Comparison of ENCODE assay signal across 21 cellular contexts in genomic region chr10:103557455-103557854, GRCh38.
DNase-seq lines count a peak whose midpoint lies in the region; ATAC-seq and TF ChIP-seq lines count a peak whose summit lies in the region.
"Had no signal": no experiment of that assay in that cellular context is flagged by ENCODE, and none has a peak within 500 bp of the region (broad histone marks: within the 10 kb centered on the region; RNA-seq: fewer than 3 reads in every experiment).

No MANE protein-coding gene starts in this region.

- no peak overlapping the region for H3K4me2 ChIP-seq in neuronal stem cell (ENCODE audit: insufficient read depth, low read length, poor library complexity, severe bottlenecking)

- H3K79me1 ChIP-seq in neuronal stem cell (ENCODE audit: low read depth, low read length), result peaks cover 2% of the 10 kb centered on the region

- H3K27ac Mint-ChIP-seq in T-helper 2 cell treated with Interferon-gamma antibody and Interleukin-4, amounts not matched to agents 5 μg/mL and 100 μg/mL, for 36 hours, result no peak overlapping the region
- H3K27ac Mint-ChIP-seq in chondrocyte (ENCODE audit: unreplicated experiment), result no peak overlapping the region
- H3K27ac Mint-ChIP-seq: CD8-positive, alpha-beta memory T cell had no signal

- H3K27me3 Mint-ChIP-seq in T-helper 2 cell treated with Interferon-gamma antibody and Interleukin-4, amounts not matched to agents 5 μg/mL and 100 μg/mL, for 36 hours (ENCODE audit: low read depth), result peaks cover 14% of the 10 kb centered on the region
- peaks cover 42% of the 10 kb centered on the region for H3K27me3 Mint-ChIP-seq in chondrocyte (ENCODE audit: low read depth)

- no peak overlapping the region for H2BK15ac ChIP-seq in neuronal stem cell (ENCODE audit: low read length)

- TF ChIP-seq CTCF in transverse colon (IDR thresholded peaks at IDR 0.05), result no peak
- no peak for TF ChIP-seq CTCF in chondrocyte (IDR thresholded peaks at IDR 0.05)

- no peak overlapping the region for H3K14ac ChIP-seq in neuronal stem cell (ENCODE audit: low read length)

- H3K4me3 Mint-ChIP-seq in T-helper 2 cell treated with Interferon-gamma antibody and Interleukin-4, amounts not matched to agents 5 μg/mL and 100 μg/mL, for 36 hours, result no peak overlapping the region
- no peak overlapping the region for H3K4me3 Mint-ChIP-seq in chondrocyte (ENCODE audit: unreplicated experiment)
- H3K4me3 Mint-ChIP-seq: CD8-positive, alpha-beta memory T cell had no signal

- H3K4me3 ChIP-seq in neuronal stem cell (ENCODE audit: low read length in 2 of 2) (no peak overlapping the region), transverse colon (peak overlapping the region in 1 of 4 donors; percentile 20)
- H3K4me3 ChIP-seq: K562, MG63 had no signal

- ATAC-seq in left colon (peak; percentile 79), GM18498 (IDR thresholded peaks at IDR 0.05; ENCODE audit: unreplicated experiment) (no peak)
- ATAC-seq: HCT116, K562 had no signal

- no CpG with 5 or more reads among the region's 10 CpGs for WGBS in neuronal stem cell (ENCODE audit: extremely low coverage in 2 of 2, insufficient read length in 2 of 2, insufficient replicate concordance in 1 of 2), 2 donors
- 80% methylated on average over 10 of the region's 10 CpGs; no CpG with 5 or more reads in 1 of the 2 donors for WGBS in transverse colon (ENCODE audit: low coverage in 1 of 2), 2 donors

- peaks cover 21% of the 10 kb centered on the region for H3K4me1 Mint-ChIP-seq in T-helper 2 cell treated with Interferon-gamma antibody and Interleukin-4, amounts not matched to agents 5 μg/mL and 100 μg/mL, for 36 hours (ENCODE audit: low read depth)
- H3K4me1 Mint-ChIP-seq in chondrocyte (ENCODE audit: low read depth), result peaks cover 5% of the 10 kb centered on the region

- H3K27ac ChIP-seq in neuronal stem cell (replicated peaks; ENCODE audit: low read length) (no peak overlapping the region), transverse colon (peak overlapping the region in 2 of 4 donors; percentile 44 to 74)
- H3K27ac ChIP-seq: C4-2B had no signal

- peaks cover 0 to 4% of the 10 kb centered on the region in 2 donors for H3K36me3 ChIP-seq in neuronal stem cell (replicated peaks in 1 of 2; ENCODE audit: control insufficient read depth in 2 of 2, insufficient read depth in 2 of 2, low read length in 2 of 2)
- H3K36me3 ChIP-seq in transverse colon, result no peaks in the 10 kb centered on the region
- H3K36me3 ChIP-seq: MG63 had no signal

- intact Hi-C loops in left colon (cut with DNase I, micrococcal nuclease) (no loop called here), transverse colon (cut with DNase I; ENCODE audit: low total_unique reads) (no loop called here)

- no peak overlapping the region for H2BK120ac ChIP-seq in neuronal stem cell (ENCODE audit: low read depth, low read length)

- H4K91ac ChIP-seq in neuronal stem cell (ENCODE audit: low read depth, low read length, poor library complexity), result no peak overlapping the region

- no peak overlapping the region for H2AFZ ChIP-seq in neuronal stem cell (ENCODE audit: low read length)

- H3K9me3 ChIP-seq in neuronal stem cell (replicated peaks in 1 of 2; ENCODE audit: control insufficient read depth in 2 of 2, insufficient read depth in 1 of 2, low read depth in 1 of 2, low read length in 2 of 2), result peaks cover 0 to 4% of the 10 kb centered on the region in 2 donors
- H3K9me3 ChIP-seq in transverse colon, result no peaks in the 10 kb centered on the region
- H3K9me3 ChIP-seq: MG63 had no signal

- no peak overlapping the region for H3K23ac ChIP-seq in neuronal stem cell (ENCODE audit: low read depth, low read length, poor library complexity)

- no peak overlapping the region for H2BK12ac ChIP-seq in neuronal stem cell (ENCODE audit: low read length)

- H2BK5ac ChIP-seq in neuronal stem cell (ENCODE audit: low read length), result no peak overlapping the region

- no peak overlapping the region for H2AK5ac ChIP-seq in neuronal stem cell (ENCODE audit: low read depth, low read length)

- DNase-seq in DMS53 (lab: John Stamatoyannopoulos, UW) (peak; percentile 24), DMS53 treated with DMSO at 0.1 percent for 48 hours (lab: John Stamatoyannopoulos, UW; ENCODE audit: unreplicated experiment) (no peak), left colon (peak; percentile 61 to 69), neuronal stem cell (ENCODE audit: low spot score) (no peak), transverse colon (peak; percentile 49), chondrocyte (ENCODE audit: low spot score) (no peak)
- DNase-seq in T-helper 2 cell treated with Interferon-gamma antibody and Interleukin-4, amounts not matched to agents 5 μg/mL and 100 μg/mL, for 36 hours (ENCODE audit: low spot score), result no peak
- DNase-seq: ACHN; CD8-positive, alpha-beta memory T cell; MG63; NCI-H1048; NCI-H1417 treated with DMSO at 0.1 percent for 48 hours; NCI-H187; NCI-H446 treated with DMSO at 0.1 percent for 48 hours; NCI-H774; NK-92 treated with Interleukin-12 subunit alpha and Interleukin-12 subunit beta, amount 100 ng/mL, for 24 hours; SIG-M5 had no signal

- no peak overlapping the region for H4K8ac ChIP-seq in neuronal stem cell (ENCODE audit: low read depth, low read length)

- no peaks in the 10 kb centered on the region for H3K36me3 Mint-ChIP-seq in T-helper 2 cell treated with Interferon-gamma antibody and Interleukin-4, amounts not matched to agents 5 μg/mL and 100 μg/mL, for 36 hours (ENCODE audit: low read depth)
- H3K36me3 Mint-ChIP-seq in chondrocyte (ENCODE audit: low read depth), result no peaks in the 10 kb centered on the region
- H3K36me3 Mint-ChIP-seq: CD8-positive, alpha-beta memory T cell had no signal

- peak overlapping the region; percentile 52 for H3K18ac ChIP-seq in neuronal stem cell (ENCODE audit: low read length)

- H3K27me3 ChIP-seq in neuronal stem cell (ENCODE audit: control insufficient read depth in 3 of 3, insufficient read depth in 3 of 3, low read depth in 1 of 3, low read length in 3 of 3) (peaks cover 0 to 53% (median 8%) of the 10 kb centered on the region in 3 experiments), transverse colon (no peaks in the 10 kb centered on the region)
- H3K27me3 ChIP-seq: MG63 had no signal

- no peaks in the 10 kb centered on the region for H3K9me3 Mint-ChIP-seq in T-helper 2 cell treated with Interferon-gamma antibody and Interleukin-4, amounts not matched to agents 5 μg/mL and 100 μg/mL, for 36 hours
- no peaks in the 10 kb centered on the region for H3K9me3 Mint-ChIP-seq in chondrocyte (ENCODE audit: low read depth)
- H3K9me3 Mint-ChIP-seq: CD8-positive, alpha-beta memory T cell had no signal

- peaks cover 10 to 17% of the 10 kb centered on the region in 2 donors for H3K4me1 ChIP-seq in neuronal stem cell (ENCODE audit: control insufficient read depth in 2 of 2, insufficient read depth in 1 of 2, low read depth in 1 of 2, low read length in 2 of 2)
- peaks cover 7 to 15% (median 8%) of the 10 kb centered on the region in 4 donors for H3K4me1 ChIP-seq in transverse colon

- no peak overlapping the region for H3K9ac ChIP-seq in neuronal stem cell (ENCODE audit: low read depth, low read length, poor library complexity)

- H3K4ac ChIP-seq in neuronal stem cell (ENCODE audit: low read length), result no peak overlapping the region

- no peak for TF ChIP-seq POLR2A in transverse colon (IDR thresholded peaks at IDR 0.05)

- in situ Hi-C loops in transverse colon (cut with MboI; ENCODE audit: low pct_ligation_motif_present in 1 of 4, low pct_unique_long_range_greater_than_20kb in 1 of 4, low sequenced_read_pairs in 3 of 4), result no loop called here

- no peak for TF ChIP-seq EP300 in transverse colon (IDR thresholded peaks at IDR 0.05; ENCODE audit: low read depth)

Comparison
In these comparisons a context has a peak if more than half of its experiments do, and no peak if none do; other contexts are left out.
1. DNase-seq: peak in DMS53 (single experiment), left colon (2 of 2) and transverse colon (single experiment); none in DMS53 treated with DMSO at 0.1 percent for 48 hours (single experiment), neuronal stem cell (single experiment), T-helper 2 cell treated with Interferon-gamma antibody and Interleukin-4, amounts not matched to agents 5 μg/mL and 100 μg/mL, for 36 hours (single experiment) and chondrocyte (single experiment).